In genomic region chr7:37448637-37449331, GRCh38 we compare ENCODE assay signal across 8 cellular contexts. TPM values are rescaled to one million over a fixed set of nuclear protein-coding genes. Genes with fewer than 3 reads are reported as not detected.
DNase-seq lines count a peak whose midpoint lies in the region; ATAC-seq and TF ChIP-seq lines count a peak whose summit lies in the region.

ELMO1 (minus strand) TSS chr7:37448864; CDS start chr7:37342690, 106,174 bp downstream.

- peak; percentile 54 to 62 for TF ChIP-seq POLR2A in gastroesophageal sphincter (IDR thresholded peaks at IDR 0.05)

- H3K14ac ChIP-seq in neuronal stem cell (ENCODE audit: low read length): peak within 1 kb of the TSS; percentile 95

- H3K4me3 ChIP-seq in RWPE2 (ENCODE audit: severe bottlenecking): peak within 1 kb of the TSS; percentile 46
- H3K4me3 ChIP-seq in gastroesophageal sphincter: peak within 1 kb of the TSS; percentile 52 to 87
- peak within 1 kb of the TSS; percentile 75 to 92 for H3K4me3 ChIP-seq in neuronal stem cell (ENCODE audit: low read length in 2 of 2)

- no peak for TF ChIP-seq EP300 in gastroesophageal sphincter (IDR thresholded peaks at IDR 0.05)

- H3K79me1 ChIP-seq in neuronal stem cell (ENCODE audit: low read depth, low read length): no peaks in the 10 kb centered on the region

- DNase-seq in RWPE2 (ENCODE audit: low spot score) (peak; percentile 60), neuronal stem cell (ENCODE audit: low spot score) (peak; percentile 76)
- DNase-seq in activated effector memory CD4-positive, alpha-beta T cell treated with anti-CD3 and anti-CD28 coated beads, Interleukin-2, amount 50 U/mL, for 16 hours: peak; percentile 90

- H2BK12ac ChIP-seq in neuronal stem cell (ENCODE audit: low read length): peak within 1 kb of the TSS; percentile 86

- peak within 1 kb of the TSS; percentile 61 for H3K23ac ChIP-seq in neuronal stem cell (ENCODE audit: low read depth, low read length, poor library complexity)

- H3K36me3 ChIP-seq in RWPE2 (ENCODE audit: low read depth) (no peaks in the 10 kb centered on the region), gastroesophageal sphincter (no peaks in the 10 kb centered on the region), neuronal stem cell (replicated peaks in 1 of 2; ENCODE audit: control insufficient read depth in 2 of 2, insufficient read depth in 2 of 2, low read length in 2 of 2) (no peaks in the 10 kb centered on the region)

- H3K18ac ChIP-seq in neuronal stem cell (ENCODE audit: low read length): peak within 1 kb of the TSS; percentile 99

- H2BK5ac ChIP-seq in neuronal stem cell (ENCODE audit: low read length): peak within 1 kb of the TSS; percentile 89

- H3K27me3 ChIP-seq in RWPE2 (ENCODE audit: insufficient read depth, poor library complexity, severe bottlenecking): peaks cover 40% of the 10 kb centered on the region
- peaks cover 48% of the 10 kb centered on the region for H3K27me3 ChIP-seq in gastroesophageal sphincter
- peaks cover 0 to 11% (median 3%) of the 10 kb centered on the region in 3 experiments for H3K27me3 ChIP-seq in neuronal stem cell (ENCODE audit: control insufficient read depth in 3 of 3, insufficient read depth in 3 of 3, low read depth in 1 of 3, low read length in 3 of 3)

- peak; percentile 92 for ATAC-seq in GM19372 (IDR thresholded peaks at IDR 0.05; ENCODE audit: low read depth, unreplicated experiment)
- ATAC-seq in HG03565 (IDR thresholded peaks at IDR 0.05; ENCODE audit: unreplicated experiment): peak; percentile 93
- peak; percentile 91 for ATAC-seq in RWPE2 (ENCODE audit: low read depth)
- peak; percentile 79 for ATAC-seq in gastroesophageal sphincter

- peak within 1 kb of the TSS; percentile 94 for H3K4me2 ChIP-seq in neuronal stem cell (ENCODE audit: insufficient read depth, low read length, poor library complexity, severe bottlenecking)

- H3K4ac ChIP-seq in neuronal stem cell (ENCODE audit: low read length): peak within 1 kb of the TSS; percentile 23

- no peak within 1 kb of the TSS for H4K91ac ChIP-seq in neuronal stem cell (ENCODE audit: low read depth, low read length, poor library complexity)

- TF ChIP-seq CTCF in C4-2B (conservative IDR thresholded peaks at IDR 0.05): peak; percentile 47
- peak; percentile 20 for TF ChIP-seq CTCF in RWPE2 (IDR thresholded peaks at IDR 0.05; ENCODE audit: poor library complexity, severe bottlenecking)
- peak in 3 of 4 experiments; percentile 52 to 66 (median 61) for TF ChIP-seq CTCF in gastroesophageal sphincter (IDR thresholded peaks at IDR 0.05)
- no peak for TF ChIP-seq CTCF in subcutaneous adipose tissue (IDR thresholded peaks at IDR 0.05; ENCODE audit: low read depth)

- H2AK5ac ChIP-seq in neuronal stem cell (ENCODE audit: low read depth, low read length): peak within 1 kb of the TSS; percentile 60

- H3K9me3 ChIP-seq in RWPE2 (ENCODE audit: severe bottlenecking) (no peaks in the 10 kb centered on the region), gastroesophageal sphincter (peaks cover 0 to 3% (median 0%) of the 10 kb centered on the region in 3 donors), neuronal stem cell (replicated peaks in 1 of 2; ENCODE audit: control insufficient read depth in 2 of 2, insufficient read depth in 1 of 2, low read depth in 1 of 2, low read length in 2 of 2) (peaks cover 0 to 4% of the 10 kb centered on the region in 2 donors)

- no peaks in the 10 kb centered on the region for H3K4me1 ChIP-seq in RWPE2 (ENCODE audit: insufficient read depth, poor library complexity, severe bottlenecking)
- H3K4me1 ChIP-seq in gastroesophageal sphincter: peaks cover 0 to 23% (median 4%) of the 10 kb centered on the region in 3 donors
- peaks cover 5 to 11% of the 10 kb centered on the region in 2 donors for H3K4me1 ChIP-seq in neuronal stem cell (ENCODE audit: control insufficient read depth in 2 of 2, insufficient read depth in 1 of 2, low read depth in 1 of 2, low read length in 2 of 2)

- peak within 1 kb of the TSS; percentile 69 for H2BK120ac ChIP-seq in neuronal stem cell (ENCODE audit: low read depth, low read length)

- WGBS in gastroesophageal sphincter (ENCODE audit: low coverage in 1 of 2), 2 donors: 0 to 1% methylated on average over 4 to 16 of the region's 53 CpGs
- no CpG with 5 or more reads among the region's 53 CpGs for WGBS in neuronal stem cell (ENCODE audit: extremely low coverage in 2 of 2, insufficient read length in 2 of 2, insufficient replicate concordance in 1 of 2), 2 donors

- H3K9ac ChIP-seq in neuronal stem cell (ENCODE audit: low read depth, low read length, poor library complexity): peak within 1 kb of the TSS; percentile 93

- no peak within 1 kb of the TSS for H4K8ac ChIP-seq in neuronal stem cell (ENCODE audit: low read depth, low read length)

- H2BK15ac ChIP-seq in neuronal stem cell (ENCODE audit: low read length): peak within 1 kb of the TSS; percentile 97

- H2AFZ ChIP-seq in neuronal stem cell (ENCODE audit: low read length): peak within 1 kb of the TSS; percentile 91

- H3K27ac ChIP-seq in C4-2B (no peak within 1 kb of the TSS), RWPE2 (ENCODE audit: poor library complexity, severe bottlenecking) (no peak within 1 kb of the TSS), gastroesophageal sphincter (peak within 1 kb of the TSS; percentile 36 to 91 (median 88)), neuronal stem cell (replicated peaks; ENCODE audit: low read length) (peak within 1 kb of the TSS; percentile 88)

RNA-seq across cellular contexts. Expression of gene ELMO1, which starts in this region (rescaled TPM):
- total RNA-seq in gastroesophageal sphincter (10 to 100 TPM; 22.1 to 54.0 (median 42.7) TPM), subcutaneous adipose tissue (100 to 1,000 TPM in 3 of 4 donors, 10 to 100 TPM in 1; 97.1 to 129 (median 126) TPM)
- polyA plus RNA-seq in neuronal stem cell (2013, experiment 1 of 2): 8.2 TPM
- polyA plus RNA-seq in neuronal stem cell (2013, experiment 2 of 2): 7.3 TPM

Comparison
In these comparisons a context has a peak if more than half of its experiments do, and no peak if none do; other contexts are left out.
1. H3K27ac ChIP-seq: peak in gastroesophageal sphincter (4 of 4) and neuronal stem cell (single experiment); none in C4-2B (single experiment) and RWPE2 (single experiment).
2. Peak in every context shown above with its lines, with median percentiles within 50 percentile points of each other: ATAC-seq, DNase-seq and H3K4me3 ChIP-seq.